Comparison of ENCODE assay signal across 10 cellular contexts in the genomic region with DNA sequence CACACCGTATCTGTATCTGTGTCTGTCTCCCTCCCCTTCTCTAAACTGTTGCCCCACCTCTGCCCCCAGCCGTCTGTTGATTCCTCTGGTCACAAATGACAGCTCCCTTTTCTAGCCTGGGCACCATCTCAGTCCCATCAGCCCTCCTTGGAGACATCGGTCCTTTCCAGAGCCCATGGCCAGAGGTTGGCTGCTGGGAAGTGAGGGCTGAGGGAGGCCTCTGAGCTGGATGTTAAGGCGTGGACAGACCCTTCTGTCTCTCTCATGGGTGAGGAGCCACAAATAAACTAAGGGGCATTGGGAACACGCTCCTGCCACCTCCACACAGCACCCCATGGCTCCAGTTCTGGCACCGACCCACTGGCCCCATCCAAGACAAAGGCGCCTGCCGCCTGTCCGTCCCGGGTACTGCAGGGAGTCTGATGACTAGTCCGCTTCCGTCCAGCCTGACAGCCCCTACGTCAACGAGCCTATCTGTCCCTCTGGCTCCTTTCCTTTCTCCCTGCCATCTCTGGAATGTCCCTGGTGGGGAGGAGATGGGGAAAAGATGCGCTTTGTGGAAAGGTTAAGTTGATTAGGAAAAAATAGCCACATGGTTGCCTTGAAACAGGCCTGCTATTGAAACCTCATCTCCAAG. TPM values are rescaled to one million over a fixed set of nuclear protein-coding genes. Genes with fewer than 3 reads are reported as not detected.
A peak's percentile ranks its signal among the peaks of the same experiment; 100 is the strongest.
DNase-seq lines count a peak whose midpoint lies in the region; ATAC-seq and TF ChIP-seq lines count a peak whose summit lies in the region.
"Had no signal": no experiment of that assay in that cellular context is flagged by ENCODE, and none has a peak within 500 bp of the region (broad histone marks: within the 10 kb centered on the region; RNA-seq: fewer than 3 reads in every experiment).

No MANE protein-coding gene starts in this region.

- H3K9me3 ChIP-seq in HUES64 (ENCODE audit: insufficient read depth, low read depth, low read length): no peaks in the 10 kb centered on the region
- H3K9me3 ChIP-seq in skeletal muscle tissue (ENCODE audit: control insufficient read depth in 3 of 3, low read length in 3 of 3): no peaks in the 10 kb centered on the region

- 49% methylated on average over 13 of the region's 15 CpGs for WGBS in HUES64

- H3K4me3 ChIP-seq in HUES64 (ENCODE audit: low read length) (no peak overlapping the region), coronary artery (no peak overlapping the region), skeletal muscle tissue (ENCODE audit: low read length in 3 of 3) (peak overlapping the region in 2 of 3 donors; percentile 49 to 58)

- TF ChIP-seq CTCF in coronary artery (IDR thresholded peaks at IDR 0.05): no peak

- no peak for DNase-seq in coronary artery (ENCODE audit: low spot score)
- DNase-seq in left kidney (ENCODE audit: low read depth, low spot score): peak; percentile 61
- no peak for DNase-seq in activated CD8-positive, alpha-beta memory T cell treated with anti-CD3 and anti-CD28 coated beads for 24 hours
- DNase-seq in NCI-H1436 (lab: John Stamatoyannopoulos, UW): no peak
- DNase-seq: activated effector memory CD4-positive, alpha-beta T cell treated with anti-CD3 and anti-CD28 coated beads, Interleukin-2, amount 50 U/mL, for 16 hours; CD4-positive, alpha-beta memory T cell had no signal

- H3K27me3 ChIP-seq in HUES64 (ENCODE audit: insufficient read depth, low read length) (peaks cover 47% of the 10 kb centered on the region), skeletal muscle tissue (ENCODE audit: control insufficient read depth in 3 of 3, insufficient read depth in 3 of 3, low read length in 3 of 3) (no peaks in the 10 kb centered on the region)

- peaks cover 35% of the 10 kb centered on the region for H3K4me1 ChIP-seq in HUES64 (ENCODE audit: insufficient read depth, low read length)
- H3K4me1 ChIP-seq in skeletal muscle tissue (ENCODE audit: control insufficient read depth in 3 of 3, insufficient read depth in 3 of 3, low read length in 3 of 3): peaks cover 69 to 91% (median 89%) of the 10 kb centered on the region in 3 donors

- no peaks in the 10 kb centered on the region for H3K36me3 ChIP-seq in HUES64 (ENCODE audit: insufficient read depth, low read length)
- H3K36me3 ChIP-seq in skeletal muscle tissue (ENCODE audit: control insufficient read depth in 3 of 3, insufficient read depth in 3 of 3, low read length in 3 of 3): peaks cover 5 to 28% (median 18%) of the 10 kb centered on the region in 3 donors

- H3K27ac ChIP-seq in HUES64 (ENCODE audit: low read depth, low read length) (peak overlapping the region; percentile 57; the same call in 1 of the 2 replicates), coronary artery (peak overlapping the region; percentile 34 to 67), skeletal muscle tissue (ENCODE audit: low read depth, low read length) (peak overlapping the region; percentile 97)

- H3K9ac ChIP-seq in HUES64 (ENCODE audit: low read depth, low read length): no peak overlapping the region; the same call in 1 of the 2 replicates
- peak overlapping the region; percentile 79 to 93 (median 82) for H3K9ac ChIP-seq in skeletal muscle tissue (ENCODE audit: low read depth in 1 of 3, low read length in 3 of 3)

- ATAC-seq in esophagus mucosa (no peak), GM19463 (IDR thresholded peaks at IDR 0.05; ENCODE audit: unreplicated experiment) (no peak)

RNA-seq across cellular contexts. Expression of a gene that starts 10.5 kb away (rescaled TPM):
- polyA plus RNA-seq in HUES64 (2013, experiment 1 of 2): 1.8 TPM
- 2.9 TPM for polyA plus RNA-seq in HUES64 (2013, experiment 2 of 2)
- total RNA-seq in skeletal muscle tissue (8.9 TPM), esophagus mucosa (0.96 TPM)

Comparison
In these comparisons a context has a peak if more than half of its experiments do, and no peak if none do; other contexts are left out.
1. H3K4me3 ChIP-seq: peak in skeletal muscle tissue (2 of 3); none in HUES64 (single experiment) and coronary artery (single experiment).
2. Peak in every context shown above with its lines, with median percentiles within 50 percentile points of each other: H3K27ac ChIP-seq.